Comparison of ENCODE assay signal across 6 cellular contexts in the genomic region with DNA sequence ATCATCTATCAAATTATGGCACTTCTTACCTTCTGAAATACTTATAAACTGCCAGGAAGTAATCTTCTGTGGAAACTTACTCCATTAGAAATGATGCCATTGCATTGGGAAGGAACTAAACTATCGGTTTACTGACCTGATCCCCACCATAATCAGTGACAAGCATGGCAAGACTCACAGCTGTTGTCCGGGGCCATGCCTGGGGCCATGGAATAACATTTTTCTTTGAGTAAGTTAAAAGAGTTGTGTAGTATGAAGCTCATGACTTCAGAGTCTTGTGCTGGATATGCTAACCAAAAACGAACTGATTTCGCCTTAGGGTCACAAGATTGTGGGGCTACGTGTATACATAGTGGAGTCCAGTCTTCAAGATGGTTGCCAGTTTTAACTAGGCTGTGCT.
"Had no signal": no experiment of that assay in that cellular context is flagged by ENCODE, and none has a peak within 500 bp of the region (broad histone marks: within the 10 kb centered on the region; RNA-seq: fewer than 3 reads in every experiment).

No MANE protein-coding gene starts in this region.

- H3K27ac ChIP-seq: HL-60 had no signal

- FAIRE-seq: HepG2, HTR-8/SVneo had no signal

- DNase-seq: IMR-90, KBM-7, KG1 had no signal

- ATAC-seq: HepG2 had no signal
